8 cellular contexts compared by ENCODE assay signal in the genomic region with DNA sequence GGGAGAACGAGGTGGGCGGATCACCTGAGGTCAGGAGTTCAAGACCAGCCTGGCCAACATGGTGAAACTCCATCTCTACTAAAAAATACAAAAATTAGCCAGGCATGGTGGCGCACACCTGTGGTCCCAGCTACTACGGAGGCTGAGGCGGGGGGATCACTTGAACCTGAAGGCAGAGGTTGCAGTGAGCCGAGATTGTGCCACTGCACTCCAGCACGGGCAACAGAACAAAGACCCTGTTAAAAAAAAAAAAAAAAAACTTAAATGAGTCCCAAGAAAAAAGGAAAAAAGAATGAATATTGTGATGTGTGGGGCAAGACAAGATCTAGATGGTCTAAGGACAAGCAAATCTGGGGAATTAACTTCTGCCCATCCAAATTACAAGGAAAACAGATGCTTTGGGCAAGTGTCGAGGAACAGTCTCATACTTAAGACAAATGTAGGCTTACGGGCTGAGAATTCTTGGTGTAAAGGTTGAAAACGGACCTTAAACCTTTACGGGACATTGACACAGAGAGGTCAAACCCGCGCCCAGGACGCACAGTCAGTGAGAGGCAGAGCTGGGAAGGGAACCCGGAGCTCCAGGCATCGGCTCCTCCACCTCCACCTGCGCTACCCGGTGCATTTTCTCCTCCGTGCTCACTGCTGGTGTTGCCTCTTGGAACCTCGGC. TPM values are rescaled to one million over a fixed set of nuclear protein-coding genes. Genes with fewer than 3 reads are reported as not detected.
DNase-seq lines count a peak whose midpoint lies in the region; ATAC-seq and TF ChIP-seq lines count a peak whose summit lies in the region.

No MANE protein-coding gene starts in this region.

- no peak for DNase-seq in activated naive CD8-positive, alpha-beta T cell treated with anti-CD3 and anti-CD28 coated beads for 36 hours
- DNase-seq in left lobe of liver (ENCODE audit: low spot score) = no peak
- no peak for DNase-seq in upper lobe of left lung
- DNase-seq in GM10266 (ENCODE audit: extremely low spot score) = no peak

- no peak for TF ChIP-seq EP300 in upper lobe of left lung (IDR thresholded peaks at IDR 0.05)

- H3K4me1 ChIP-seq in upper lobe of left lung = peaks cover 8 to 21% (median 12%) of the 10 kb centered on the region in 4 donors

- H3K36me3 ChIP-seq in upper lobe of left lung = peaks cover 0 to 24% (median 15%) of the 10 kb centered on the region in 4 donors

- H3K4me3 Mint-ChIP-seq in activated naive CD8-positive, alpha-beta T cell treated with anti-CD3 and anti-CD28 coated beads for 36 hours = peak overlapping the region; percentile 91

- no peaks in the 10 kb centered on the region for H3K27me3 ChIP-seq in upper lobe of left lung

- peak overlapping the region; percentile 14 to 99 (median 98) for H3K4me3 ChIP-seq in upper lobe of left lung

- no peaks in the 10 kb centered on the region for H3K9me3 Mint-ChIP-seq in activated naive CD8-positive, alpha-beta T cell treated with anti-CD3 and anti-CD28 coated beads for 36 hours

- no peak for TF ChIP-seq POLR2A in GM18505 (IDR thresholded peaks at IDR 0.05; ENCODE audit: borderline replicate concordance, extremely low read depth, insufficient read depth, insufficient read length)
- TF ChIP-seq POLR2A in upper lobe of left lung (IDR thresholded peaks at IDR 0.05) = no peak

- H3K27ac Mint-ChIP-seq in activated naive CD8-positive, alpha-beta T cell treated with anti-CD3 and anti-CD28 coated beads for 36 hours = no peak overlapping the region

- ATAC-seq in GM18505 (IDR thresholded peaks at IDR 0.05; ENCODE audit: unreplicated experiment) (peak; percentile 16), HG03045 (IDR thresholded peaks at IDR 0.05; ENCODE audit: unreplicated experiment) (peak; percentile 32), left lobe of liver (peak; percentile 47), upper lobe of left lung (ENCODE audit: low FRiP score in 2 of 2) (peak in 1 of 2 donors; percentile 14), HG02840 (IDR thresholded peaks at IDR 0.05; ENCODE audit: low FRiP score, unreplicated experiment) (no peak), HG02885 (IDR thresholded peaks at IDR 0.05; ENCODE audit: poor library complexity, unreplicated experiment) (no peak)

- peaks cover 19% of the 10 kb centered on the region for H3K4me1 Mint-ChIP-seq in activated naive CD8-positive, alpha-beta T cell treated with anti-CD3 and anti-CD28 coated beads for 36 hours

- H3K27ac ChIP-seq in upper lobe of left lung = peak overlapping the region in 1 of 4 donors; percentile 15

- WGBS in upper lobe of left lung, 2 donors = 38 to 39% methylated on average over 20 of the region's 20 CpGs

- H3K36me3 Mint-ChIP-seq in activated naive CD8-positive, alpha-beta T cell treated with anti-CD3 and anti-CD28 coated beads for 36 hours = peaks cover 14% of the 10 kb centered on the region

- H3K9me3 ChIP-seq in upper lobe of left lung = no peaks in the 10 kb centered on the region

- no peaks in the 10 kb centered on the region for H3K27me3 Mint-ChIP-seq in activated naive CD8-positive, alpha-beta T cell treated with anti-CD3 and anti-CD28 coated beads for 36 hours

- TF ChIP-seq CTCF in upper lobe of left lung (IDR thresholded peaks at IDR 0.05) = no peak
- TF ChIP-seq CTCF in GM10266 (IDR thresholded peaks at IDR 0.05; ENCODE audit: control insufficient read depth, insufficient read depth, low read depth, missing control alignments) = no peak

RNA-seq across cellular contexts. Expression of gene ZNF324, which starts 0.7 kb away (rescaled TPM):
- 10 to 100 TPM; 12.8 to 13.7 TPM for total RNA-seq in activated naive CD8-positive, alpha-beta T cell treated with anti-CD3 and anti-CD28 coated beads for 36 hours
- total RNA-seq in left lobe of liver (2.7 TPM), upper lobe of left lung (10 to 100 TPM; 10.8 to 39.8 (median 18.0) TPM)

RNA-seq across cellular contexts. Expression of gene ZNF446, which starts 9.9 kb away (rescaled TPM):
- 1 to 10 TPM; 4.2 to 5.3 TPM for total RNA-seq in activated naive CD8-positive, alpha-beta T cell treated with anti-CD3 and anti-CD28 coated beads for 36 hours
- total RNA-seq in left lobe of liver (2.4 TPM), upper lobe of left lung (10 to 100 TPM; 10.1 to 30.4 (median 14.4) TPM)

RNA-seq across cellular contexts. Expression of gene ZNF324B, which starts 14.8 kb away (rescaled TPM):
- 10 to 100 TPM in 1 of 2 experiments, 1 to 10 TPM in 1; 9.4 to 10.1 TPM for total RNA-seq in activated naive CD8-positive, alpha-beta T cell treated with anti-CD3 and anti-CD28 coated beads for 36 hours
- total RNA-seq in left lobe of liver = 4.6 TPM
- total RNA-seq in upper lobe of left lung = 10 to 100 TPM in 3 of 6 donors, 1 to 10 TPM in 3; 6.9 to 18.9 (median 9.8) TPM

RNA-seq across cellular contexts. Expression of gene ZNF132, which starts 26.3 kb away (rescaled TPM):
- total RNA-seq in activated naive CD8-positive, alpha-beta T cell treated with anti-CD3 and anti-CD28 coated beads for 36 hours = 1 to 10 TPM; 4.3 TPM
- 1.9 TPM for total RNA-seq in left lobe of liver
- total RNA-seq in upper lobe of left lung = 10 to 100 TPM in 1 of 6 donors, 1 to 10 TPM in 5; 3.5 to 18.9 (median 5.0) TPM

RNA-seq across cellular contexts. Expression of gene SLC27A5, which starts 45.6 kb away (rescaled TPM):
- total RNA-seq in activated naive CD8-positive, alpha-beta T cell treated with anti-CD3 and anti-CD28 coated beads for 36 hours = 10 to 100 TPM; 23.4 to 28.0 TPM
- total RNA-seq in left lobe of liver (736 TPM), upper lobe of left lung (10 to 100 TPM in 1 of 6 donors, 1 to 10 TPM in 5; 1.6 to 12.2 (median 6.9) TPM)

Comparison
In these comparisons a context has a peak if more than half of its experiments do, and no peak if none do; other contexts are left out.
1. ATAC-seq: peak in GM18505 (single experiment), HG03045 (single experiment) and left lobe of liver (single experiment); none in HG02840 (single experiment) and HG02885 (single experiment).